11 cellular contexts compared by ENCODE assay signal in the genomic region with DNA sequence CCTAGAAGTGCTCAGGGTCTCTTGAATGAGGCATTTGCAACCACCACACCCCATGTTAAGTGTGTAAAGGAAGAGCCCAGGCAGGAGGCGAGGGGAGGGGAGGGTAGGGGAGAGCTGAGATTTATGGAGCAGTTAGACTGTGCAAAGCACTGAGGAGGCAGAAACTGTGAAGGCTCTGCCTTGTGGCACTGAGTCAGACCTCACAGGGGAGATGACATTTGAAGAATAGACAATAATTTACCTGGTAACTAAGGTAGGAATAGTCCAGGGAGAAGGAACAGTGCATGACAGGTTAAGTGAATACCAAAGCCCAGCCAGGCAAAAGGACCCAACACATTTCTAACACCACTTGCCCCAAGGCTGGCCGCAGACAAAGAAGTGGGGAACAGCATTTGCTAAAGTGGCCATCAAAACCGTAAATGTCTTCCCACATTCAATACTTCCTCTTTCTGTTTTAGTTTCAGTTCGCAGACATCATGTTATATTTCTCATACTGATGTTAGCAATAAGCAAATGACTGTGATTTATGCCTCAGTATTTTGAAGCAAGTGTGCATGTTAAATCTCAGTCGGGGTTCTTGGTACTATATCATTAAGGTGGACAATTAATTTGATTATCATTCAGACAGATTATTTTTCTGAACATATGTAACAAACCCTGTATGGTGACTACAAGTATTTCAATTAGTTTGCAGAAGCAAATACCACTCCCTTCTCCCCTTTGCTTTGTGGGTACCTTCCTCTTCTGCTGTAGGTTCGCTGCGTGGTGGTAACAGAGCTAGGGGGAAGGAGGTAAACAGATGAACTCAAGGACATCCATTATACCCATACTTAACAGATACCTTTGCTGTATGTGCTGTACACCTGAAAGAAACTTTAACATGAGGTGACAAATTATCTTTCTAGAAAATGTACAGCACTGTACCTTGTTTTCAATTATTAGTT. TPM values are rescaled to one million over a fixed set of nuclear protein-coding genes. Genes with fewer than 3 reads are reported as not detected.
A peak's percentile ranks its signal among the peaks of the same experiment; 100 is the strongest.
DNase-seq lines count a peak whose midpoint lies in the region; ATAC-seq lines count a peak whose summit lies in the region.
"Had no signal": no experiment of that assay in that cellular context is flagged by ENCODE, and none has a peak within 500 bp of the region (broad histone marks: within the 10 kb centered on the region; RNA-seq: fewer than 3 reads in every experiment).

No MANE protein-coding gene starts in this region.

- CTCF ChIA-PET in naive thymus-derived CD4-positive, alpha-beta T cell (lab: Charles Lee) = no interaction called here

- H3K27ac ChIP-seq in naive thymus-derived CD4-positive, alpha-beta T cell (ENCODE audit: low read depth, low read length) = no peak overlapping the region

- H3K27me3 Mint-ChIP-seq in naive thymus-derived CD4-positive, alpha-beta T cell = peaks cover 0 to 12% (median 7%) of the 10 kb centered on the region in 5 donors

- H3K36me3 ChIP-seq in naive thymus-derived CD4-positive, alpha-beta T cell (ENCODE audit: control insufficient read depth in 2 of 3, insufficient read depth in 3 of 3, low read length in 3 of 3) = no peaks in the 10 kb centered on the region

- POLR2A ChIA-PET in naive thymus-derived CD4-positive, alpha-beta T cell (lab: Charles Lee) = no interaction called here

- H3K4me1 Mint-ChIP-seq in naive thymus-derived CD4-positive, alpha-beta T cell = peaks cover 0 to 12% (median 5%) of the 10 kb centered on the region in 7 donors

- H3K4me1 ChIP-seq in naive thymus-derived CD4-positive, alpha-beta T cell (ENCODE audit: control insufficient read depth in 2 of 2, insufficient read depth in 2 of 2, low read length in 2 of 2) = no peaks in the 10 kb centered on the region

- H3K9me3 Mint-ChIP-seq in naive thymus-derived CD4-positive, alpha-beta T cell = peaks cover 0 to 5% (median 4%) of the 10 kb centered on the region in 11 donors

- peak overlapping the region in 1 of 9 donors; percentile 22 for H3K27ac Mint-ChIP-seq in naive thymus-derived CD4-positive, alpha-beta T cell

- no peak overlapping the region for H3K4me3 ChIP-seq in naive thymus-derived CD4-positive, alpha-beta T cell (ENCODE audit: low read length)

- ATAC-seq in GM19023 (IDR thresholded peaks at IDR 0.05; ENCODE audit: unreplicated experiment) = peak; percentile 89
- ATAC-seq in HG02642 (IDR thresholded peaks at IDR 0.05; ENCODE audit: poor library complexity, unreplicated experiment) = peak; percentile 95
- ATAC-seq in naive thymus-derived CD4-positive, alpha-beta T cell = no peak

- intact Hi-C loops in naive thymus-derived CD4-positive, alpha-beta T cell (cut with micrococcal nuclease) = no loop called here

- peak overlapping the region in 5 of 10 donors; percentile 1 to 68 (median 43) for H3K4me3 Mint-ChIP-seq in naive thymus-derived CD4-positive, alpha-beta T cell

- H3K36me3 Mint-ChIP-seq in naive thymus-derived CD4-positive, alpha-beta T cell = no peaks in the 10 kb centered on the region

- DNase-seq in KG1 (lab: John Stamatoyannopoulos, UW) = peak; percentile 3
- peak; percentile 40 for DNase-seq in pons (ENCODE audit: low spot score)
- DNase-seq in activated CD4-positive, alpha-beta T cell treated with anti-CD3 and anti-CD28 coated beads, Interleukin-2, amount 50 U/mL, for 1 hour = no peak
- DNase-seq in globus pallidus (ENCODE audit: low spot score) = no peak
- DNase-seq in naive thymus-derived CD4-positive, alpha-beta T cell = no peak
- DNase-seq: GOT3; NCI-H510A; stimulated activated CD4-positive, alpha-beta T cell treated with anti-CD3 and anti-CD28 coated beads, Interleukin-4, amount 100 ng/mL, for 1 hour had no signal

- H3K27me3 ChIP-seq in naive thymus-derived CD4-positive, alpha-beta T cell (ENCODE audit: control insufficient read depth in 2 of 2, insufficient read depth in 2 of 2, low read length in 2 of 2) = no peaks in the 10 kb centered on the region

- no peaks in the 10 kb centered on the region for H3K9me3 ChIP-seq in naive thymus-derived CD4-positive, alpha-beta T cell (ENCODE audit: control insufficient read depth in 2 of 3, low read length in 3 of 3)

RNA-seq across cellular contexts. Expression of gene CDH20, which starts 27.5 kb away (rescaled TPM):
- under 1 TPM in 2 of 5 experiments, not detected in 3; 0.40 to 0.44 TPM for total RNA-seq in naive thymus-derived CD4-positive, alpha-beta T cell
- under 1 TPM in 1 of 2 donors, not detected in 1; 0.15 TPM for polyA plus RNA-seq in naive thymus-derived CD4-positive, alpha-beta T cell
- total RNA-seq: dermis microvascular lymphatic vessel endothelial cell had no signal

Comparison
In these comparisons a context has a peak if more than half of its experiments do, and no peak if none do; other contexts are left out.
1. DNase-seq: peak in KG1 (single experiment) and pons (single experiment); none in activated CD4-positive, alpha-beta T cell treated with anti-CD3 and anti-CD28 coated beads, Interleukin-2, amount 50 U/mL, for 1 hour (single experiment), globus pallidus (single experiment) and naive thymus-derived CD4-positive, alpha-beta T cell (0 of 9).